ENCODE assay signal across 2 cellular contexts in the genomic region with DNA sequence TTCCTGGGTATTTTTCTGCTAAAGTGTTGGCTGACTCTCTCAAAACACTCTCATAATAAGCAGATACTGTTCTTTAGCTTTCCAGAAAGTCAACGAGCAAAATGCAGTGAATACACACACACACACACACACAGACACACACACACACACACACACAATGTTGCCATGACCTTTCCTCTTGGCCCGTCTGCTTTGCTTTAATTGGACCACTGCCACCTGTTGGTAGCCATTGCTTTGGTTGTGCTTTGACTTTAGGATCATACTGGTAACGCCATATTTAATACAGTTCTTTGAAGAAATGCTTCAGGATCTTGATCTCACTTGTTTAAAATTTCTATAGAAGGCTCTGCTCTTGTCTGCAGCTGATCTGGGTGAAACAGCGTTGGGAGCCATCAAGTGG.
TF ChIP-seq lines count a peak whose summit lies in the region.

No MANE protein-coding gene starts in this region.

TF ChIP-seq in endothelial cell of umbilical vein, 7 proteins besides CTCF, POLR2A, EP300 and RAD21 (continued from another document):
- TF ChIP-seq, protein P1, sequence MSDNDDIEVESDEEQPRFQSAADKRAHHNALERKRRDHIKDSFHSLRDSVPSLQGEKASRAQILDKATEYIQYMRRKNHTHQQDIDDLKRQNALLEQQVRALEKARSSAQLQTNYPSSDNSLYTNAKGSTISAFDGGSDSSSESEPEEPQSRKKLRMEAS (IDR thresholded peaks at IDR 0.05; ENCODE audit: insufficient read depth, insufficient read length): no peak
- TF ChIP-seq JUN (IDR thresholded peaks at IDR 0.05; ENCODE audit: borderline replicate concordance, insufficient read depth, insufficient read length, low read depth) (no peak), MYC (IDR thresholded peaks at IDR 0.05; ENCODE audit: low read depth, low read length) (no peak), EZH2 (IDR thresholded peaks at IDR 0.05; ENCODE audit: borderline replicate concordance, low read depth, low read length, severe bottlenecking) (no peak)
TF ChIP-seq in endothelial cell of umbilical vein: peak in this region for 0.

TF ChIP-seq in WTC11, 78 proteins besides CTCF, POLR2A, EP300 and RAD21:
- TF ChIP-seq, protein P2, sequence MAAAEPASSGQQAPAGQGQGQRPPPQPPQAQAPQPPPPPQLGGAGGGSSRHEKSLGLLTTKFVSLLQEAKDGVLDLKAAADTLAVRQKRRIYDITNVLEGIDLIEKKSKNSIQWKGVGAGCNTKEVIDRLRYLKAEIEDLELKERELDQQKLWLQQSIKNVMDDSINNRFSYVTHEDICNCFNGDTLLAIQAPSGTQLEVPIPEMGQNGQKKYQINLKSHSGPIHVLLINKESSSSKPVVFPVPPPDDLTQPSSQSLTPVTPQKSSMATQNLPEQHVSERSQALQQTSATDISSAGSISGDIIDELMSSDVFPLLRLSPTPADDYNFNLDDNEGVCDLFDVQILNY (CRISPR knock-in tag; IDR thresholded peaks at IDR 0.05): no peak
- TF ChIP-seq, protein P3, sequence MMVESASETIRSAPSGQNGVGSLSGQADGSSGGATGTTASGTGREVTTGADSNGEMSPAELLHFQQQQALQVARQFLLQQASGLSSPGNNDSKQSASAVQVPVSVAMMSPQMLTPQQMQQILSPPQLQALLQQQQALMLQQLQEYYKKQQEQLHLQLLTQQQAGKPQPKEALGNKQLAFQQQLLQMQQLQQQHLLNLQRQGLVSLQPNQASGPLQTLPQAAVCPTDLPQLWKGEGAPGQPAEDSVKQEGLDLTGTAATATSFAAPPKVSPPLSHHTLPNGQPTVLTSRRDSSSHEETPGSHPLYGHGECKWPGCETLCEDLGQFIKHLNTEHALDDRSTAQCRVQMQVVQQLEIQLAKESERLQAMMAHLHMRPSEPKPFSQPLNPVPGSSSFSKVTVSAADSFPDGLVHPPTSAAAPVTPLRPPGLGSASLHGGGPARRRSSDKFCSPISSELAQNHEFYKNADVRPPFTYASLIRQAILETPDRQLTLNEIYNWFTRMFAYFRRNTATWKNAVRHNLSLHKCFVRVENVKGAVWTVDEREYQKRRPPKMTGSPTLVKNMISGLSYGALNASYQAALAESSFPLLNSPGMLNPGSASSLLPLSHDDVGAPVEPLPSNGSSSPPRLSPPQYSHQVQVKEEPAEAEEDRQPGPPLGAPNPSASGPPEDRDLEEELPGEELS (CRISPR knock-in tag; IDR thresholded peaks at IDR 0.05): no peak
- TF ChIP-seq GRHL2 (CRISPR knock-in tag; IDR thresholded peaks at IDR 0.05; ENCODE audit: insufficient replicate concordance, severe bottlenecking): no peak
- no peak for TF ChIP-seq SMAD4 (CRISPR knock-in tag; IDR thresholded peaks at IDR 0.05)
- TF ChIP-seq ZNF138 (CRISPR knock-in tag; conservative IDR thresholded peaks at IDR 0.05): no peak
- TF ChIP-seq KAT7 (CRISPR knock-in tag; IDR thresholded peaks at IDR 0.05; ENCODE audit: borderline replicate concordance): no peak
- no peak for TF ChIP-seq CREM (CRISPR knock-in tag; IDR thresholded peaks at IDR 0.05)
- TF ChIP-seq ZNF121 (CRISPR knock-in tag; IDR thresholded peaks at IDR 0.05): no peak
- no peak for TF ChIP-seq TEAD1 (CRISPR knock-in tag; IDR thresholded peaks at IDR 0.05)
- TF ChIP-seq, protein P4, sequence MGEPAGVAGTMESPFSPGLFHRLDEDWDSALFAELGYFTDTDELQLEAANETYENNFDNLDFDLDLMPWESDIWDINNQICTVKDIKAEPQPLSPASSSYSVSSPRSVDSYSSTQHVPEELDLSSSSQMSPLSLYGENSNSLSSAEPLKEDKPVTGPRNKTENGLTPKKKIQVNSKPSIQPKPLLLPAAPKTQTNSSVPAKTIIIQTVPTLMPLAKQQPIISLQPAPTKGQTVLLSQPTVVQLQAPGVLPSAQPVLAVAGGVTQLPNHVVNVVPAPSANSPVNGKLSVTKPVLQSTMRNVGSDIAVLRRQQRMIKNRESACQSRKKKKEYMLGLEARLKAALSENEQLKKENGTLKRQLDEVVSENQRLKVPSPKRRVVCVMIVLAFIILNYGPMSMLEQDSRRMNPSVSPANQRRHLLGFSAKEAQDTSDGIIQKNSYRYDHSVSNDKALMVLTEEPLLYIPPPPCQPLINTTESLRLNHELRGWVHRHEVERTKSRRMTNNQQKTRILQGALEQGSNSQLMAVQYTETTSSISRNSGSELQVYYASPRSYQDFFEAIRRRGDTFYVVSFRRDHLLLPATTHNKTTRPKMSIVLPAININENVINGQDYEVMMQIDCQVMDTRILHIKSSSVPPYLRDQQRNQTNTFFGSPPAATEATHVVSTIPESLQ (CRISPR knock-in tag; IDR thresholded peaks at IDR 0.05): no peak
- no peak for TF ChIP-seq NR1H2 (CRISPR knock-in tag; IDR thresholded peaks at IDR 0.05)
- TF ChIP-seq ZNF396 (CRISPR knock-in tag; IDR thresholded peaks at IDR 0.05; ENCODE audit: borderline replicate concordance): no peak
- no peak for TF ChIP-seq NR2C2 (CRISPR knock-in tag; IDR thresholded peaks at IDR 0.05)
